17 cellular contexts compared by ENCODE assay signal in the genomic region with DNA sequence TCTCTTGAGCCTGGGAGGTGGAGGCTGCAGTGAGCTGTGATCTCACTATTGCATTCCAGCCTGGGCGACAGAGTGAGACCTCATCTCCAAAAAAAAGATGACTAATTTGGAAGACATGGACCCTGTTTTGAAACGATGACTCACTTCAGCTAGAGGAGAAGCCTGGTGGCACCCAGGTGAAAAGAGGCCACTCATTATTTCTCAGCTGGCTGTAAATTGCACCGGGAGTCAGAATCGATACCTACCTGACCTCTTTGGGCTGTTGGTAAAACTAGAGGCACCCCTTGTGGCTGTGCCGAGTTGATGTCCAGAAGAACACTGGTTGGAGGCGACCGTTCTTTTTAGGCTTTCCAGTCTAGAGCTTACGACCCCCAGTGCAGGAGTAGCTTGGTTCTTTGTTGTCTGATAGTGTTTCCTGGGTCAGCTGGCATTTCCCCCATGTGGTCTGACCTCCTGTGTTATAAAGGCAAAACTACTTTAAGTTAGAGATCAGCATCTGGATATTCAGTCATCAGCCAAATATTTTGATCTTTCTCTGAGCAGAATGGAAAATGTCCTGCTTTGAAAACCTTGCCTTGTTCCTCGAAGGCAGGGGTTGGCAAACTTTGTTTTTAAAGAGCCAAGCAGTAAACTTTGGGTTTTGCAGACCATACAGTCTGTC.
DNase-seq lines count a peak whose midpoint lies in the region; ATAC-seq, FAIRE-seq and TF ChIP-seq lines count a peak whose summit lies in the region.
"Had no signal": no experiment of that assay in that cellular context is flagged by ENCODE, and none has a peak within 500 bp of the region (broad histone marks: within the 10 kb centered on the region; RNA-seq: fewer than 3 reads in every experiment).

No MANE protein-coding gene starts in this region.

- no peak overlapping the region for H3K4me3 Mint-ChIP-seq in CD4-positive, alpha-beta T cell
- H3K4me3 Mint-ChIP-seq: memory B cell, T-cell had no signal

- H3K9me3 Mint-ChIP-seq in CD4-positive, alpha-beta T cell = peaks cover 4% of the 10 kb centered on the region

- H3K27me3 ChIP-seq in CD4-positive, alpha-beta T cell (ENCODE audit: control insufficient read depth, insufficient read depth, low read length) = no peaks in the 10 kb centered on the region
- H3K27me3 ChIP-seq: esophagus muscularis mucosa, Peyer's patch, spleen had no signal

- no peak for TF ChIP-seq POLR2A in GM18505 (IDR thresholded peaks at IDR 0.05; ENCODE audit: borderline replicate concordance, extremely low read depth, insufficient read depth, insufficient read length)

- DNase-seq in A172 (ENCODE audit: low spot score) (peak; percentile 31), GM19239 (ENCODE audit: insufficient read length, low spot score) (no peak), RWPE1 (ENCODE audit: low spot score) (peak; percentile 16), fibroblast of the aortic adventitia (ENCODE audit: low read depth) (peak; percentile 17), HUDEP-2 (lab: John Stamatoyannopoulos, UW; ENCODE audit: unreplicated experiment in 76 of 76) (no peak)
- no peak for DNase-seq in CD4-positive, alpha-beta T cell
- DNase-seq: activated CD4-positive, CD25-positive, alpha-beta regulatory T cell treated with anti-CD3 and anti-CD28 coated beads, Interleukin-2, amount 50 U/mL, for 72 hours; NCI-H1436; NCI-H524; Peyer's patch; spleen; T-cell had no signal

- no peak overlapping the region for H3K4me3 ChIP-seq in fibroblast of the aortic adventitia (ENCODE audit: low read depth, low read length)
- H3K4me3 ChIP-seq: esophagus muscularis mucosa, Peyer's patch, spleen had no signal

- POLR2A ChIA-PET in RWPE1 (lab: Yijun Ruan, JAX; ENCODE audit: low non-redundant PET) = no interaction called here
- POLR2A ChIA-PET in CD4-positive, alpha-beta T cell (lab: Charles Lee) = no interaction called here

- peak; percentile 8 for FAIRE-seq in GM19239 (lab: Jason Lieb, UNC)
- FAIRE-seq: colon had no signal

- H3K4me1 Mint-ChIP-seq in CD4-positive, alpha-beta T cell (ENCODE audit: low read depth) = peaks cover 82% of the 10 kb centered on the region

- H3K9me3 ChIP-seq in CD4-positive, alpha-beta T cell (ENCODE audit: control insufficient read depth, low read length) = no peaks in the 10 kb centered on the region
- H3K9me3 ChIP-seq: Peyer's patch had no signal

- intact Hi-C loops in CD4-positive, alpha-beta T cell (cut with DNase I, micrococcal nuclease) = no loop called here

- H3K36me3 Mint-ChIP-seq in CD4-positive, alpha-beta T cell (ENCODE audit: low read depth) = no peaks in the 10 kb centered on the region

- no peak for TF ChIP-seq CTCF in RWPE1 (conservative IDR thresholded peaks at IDR 0.05; ENCODE audit: low read depth)
- TF ChIP-seq CTCF in fibroblast of the aortic adventitia (IDR thresholded peaks at IDR 0.05; ENCODE audit: insufficient read depth, low read length) = no peak
- no peak for TF ChIP-seq CTCF in CD4-positive, alpha-beta T cell (IDR thresholded peaks at IDR 0.05)

- ATAC-seq in CD4-positive, alpha-beta T cell (ENCODE audit: poor library complexity) = no peak
- ATAC-seq in HG03565 (IDR thresholded peaks at IDR 0.05; ENCODE audit: unreplicated experiment) (no peak), GM18505 (IDR thresholded peaks at IDR 0.05; ENCODE audit: unreplicated experiment) (no peak)
- ATAC-seq: T-cell had no signal

- no peaks in the 10 kb centered on the region for H3K27me3 Mint-ChIP-seq in CD4-positive, alpha-beta T cell
- H3K27me3 Mint-ChIP-seq: memory B cell, T-cell had no signal

- no peak overlapping the region for H3K27ac ChIP-seq in RWPE1
- H3K27ac ChIP-seq in CD4-positive, alpha-beta T cell (ENCODE audit: low read depth, low read length) = no peak overlapping the region
- H3K27ac ChIP-seq: esophagus muscularis mucosa, Peyer's patch, spleen had no signal

- no peak overlapping the region for H3K27ac Mint-ChIP-seq in CD4-positive, alpha-beta T cell
- H3K27ac Mint-ChIP-seq: memory B cell, T-cell had no signal

- CTCF ChIA-PET in RWPE1 (lab: Yijun Ruan, JAX) = interaction anchor here (0.7 kb wide), 1 partner anchor 23 kb away, joined by 4 read pairs; no protein-coding TSS in a partner anchor
- CTCF ChIA-PET in CD4-positive, alpha-beta T cell (lab: Charles Lee) = no interaction called here

Comparison
In these comparisons a context has a peak if more than half of its experiments do, and no peak if none do; other contexts are left out.
1. DNase-seq: peak in A172 (single experiment), RWPE1 (single experiment) and fibroblast of the aortic adventitia (single experiment); none in GM19239 (single experiment), CD4-positive, alpha-beta T cell (0 of 10) and HUDEP-2 (0 of 76).